27 cellular contexts compared by ENCODE assay signal in genomic region chr6:105304366-105304765, GRCh38.
"Had no signal": no experiment of that assay in that cellular context is flagged by ENCODE, and none has a peak within 500 bp of the region (broad histone marks: within the 10 kb centered on the region; RNA-seq: fewer than 3 reads in every experiment).

No MANE protein-coding gene starts in this region.

- H2AFZ ChIP-seq: neural progenitor cell, parathyroid adenoma had no signal

- H3K4me2 ChIP-seq: neural progenitor cell had no signal

- H3K9me3 ChIP-seq: ovary, psoas muscle, right lobe of liver, sigmoid colon, stomach, thoracic aorta, thyroid gland, tibial nerve, upper lobe of left lung, vagina had no signal

- DNase-seq: occipital lobe; ovary; posterior cingulate gyrus; psoas muscle; right cardiac atrium; right lobe of liver; sigmoid colon; small intestine; stimulated activated CD4-positive, alpha-beta T cell treated with anti-CD3 and anti-CD28 coated beads, Interleukin-15, amount 100 ng/mL, for 24 hours; stimulated activated CD4-positive, alpha-beta T cell treated with anti-CD3 and anti-CD28 coated beads, Interleukin-2, amount 100 ng/mL, for 24 hours; stimulated activated CD4-positive, alpha-beta T cell treated with anti-CD3 and anti-CD28 coated beads, Interleukin-2, amount 100 ng/mL, for 48 hours; stimulated activated CD4-positive, alpha-beta T cell treated with anti-CD3 and anti-CD28 coated beads, Interleukin-4, amount 100 ng/mL, for 24 hours; stimulated activated naive B cell treated with anti-CD40 and anti-IgM and Interleukin-4, amounts not matched to agents 10 μg/mL and 1 μg/mL and 100 μg/mL, for 72 hours; stimulated activated naive CD4-positive, alpha-beta T cell treated with Interleukin-2 at 50 U/mL for 16 hours; stomach; thyroid gland; trophoblast cell; upper lobe of left lung had no signal

- H3K27me3 ChIP-seq: neural progenitor cell, ovary, right lobe of liver, sigmoid colon, stomach, thyroid gland, tibial nerve, upper lobe of left lung, vagina had no signal

- H3K9ac ChIP-seq: neural progenitor cell, parathyroid adenoma had no signal

- H3K27me3 Mint-ChIP-seq: progenitor cell of endocrine pancreas; stimulated activated naive B cell treated with anti-CD40 and anti-IgM and Interleukin-4, amounts not matched to agents 10 μg/mL and 1 μg/mL and 100 μg/mL, for 72 hours; stimulated activated naive CD8-positive, alpha-beta T cell treated with anti-CD3 and anti-CD28 coated beads, Interleukin-15, Interleukin-2, amounts not matched to agents 100 ng/mL and 50 ng/mL, for 24 hours had no signal

- H3K27ac Mint-ChIP-seq: nephron; neural progenitor cell; progenitor cell of endocrine pancreas; stimulated activated naive B cell treated with anti-CD40 and anti-IgM and Interleukin-4, amounts not matched to agents 10 μg/mL and 1 μg/mL and 100 μg/mL, for 72 hours; stimulated activated naive CD8-positive, alpha-beta T cell treated with anti-CD3 and anti-CD28 coated beads, Interleukin-15, Interleukin-2, amounts not matched to agents 100 ng/mL and 50 ng/mL, for 24 hours had no signal

- H3K9me3 Mint-ChIP-seq: nephron; neural progenitor cell; stimulated activated effector memory CD8-positive, alpha-beta T cell treated with anti-CD3 and anti-CD28 coated beads, Interleukin-12 subunit alpha, Interleukin-12 subunit beta, amount 100 ng/mL, for 72 hours; stimulated activated naive B cell treated with anti-CD40 and anti-IgM and Interleukin-4, amounts not matched to agents 10 μg/mL and 1 μg/mL and 100 μg/mL, for 72 hours; stimulated activated naive CD8-positive, alpha-beta T cell treated with anti-CD3 and anti-CD28 coated beads, Interleukin-15, Interleukin-2, amounts not matched to agents 100 ng/mL and 50 ng/mL, for 24 hours had no signal

- H3K27ac ChIP-seq: neural progenitor cell, ovary, parathyroid adenoma, psoas muscle, right lobe of liver, sigmoid colon, stomach, thoracic aorta, thyroid gland, tibial nerve, upper lobe of left lung, vagina had no signal

- H3K4me1 Mint-ChIP-seq: stimulated activated effector memory CD8-positive, alpha-beta T cell treated with anti-CD3 and anti-CD28 coated beads, Interleukin-12 subunit alpha, Interleukin-12 subunit beta, amount 100 ng/mL, for 72 hours; stimulated activated naive B cell treated with anti-CD40 and anti-IgM and Interleukin-4, amounts not matched to agents 10 μg/mL and 1 μg/mL and 100 μg/mL, for 72 hours had no signal

- ATAC-seq: psoas muscle; right cardiac atrium; right lobe of liver; stimulated activated effector memory CD8-positive, alpha-beta T cell treated with anti-CD3 and anti-CD28 coated beads, Interleukin-12 subunit alpha, Interleukin-12 subunit beta, amount 100 ng/mL, for 72 hours; stimulated activated naive B cell treated with anti-CD40 and anti-IgM and Interleukin-4, amounts not matched to agents 10 μg/mL and 1 μg/mL and 100 μg/mL, for 72 hours had no signal

- H3K4me3 ChIP-seq: neural progenitor cell, ovary, psoas muscle, right lobe of liver, sigmoid colon, stomach, thoracic aorta, thyroid gland, tibial nerve, upper lobe of left lung, vagina had no signal

- H3K36me3 ChIP-seq: neural progenitor cell, ovary, sigmoid colon, thyroid gland, vagina had no signal

- H3K79me2 ChIP-seq: parathyroid adenoma had no signal

- H3K4me1 ChIP-seq: parathyroid adenoma, right lobe of liver, thyroid gland, tibial nerve, upper lobe of left lung, vagina had no signal

- H3K4me3 Mint-ChIP-seq: nephron; neural progenitor cell; stimulated activated effector memory CD8-positive, alpha-beta T cell treated with anti-CD3 and anti-CD28 coated beads, Interleukin-12 subunit alpha, Interleukin-12 subunit beta, amount 100 ng/mL, for 72 hours; stimulated activated naive B cell treated with anti-CD40 and anti-IgM and Interleukin-4, amounts not matched to agents 10 μg/mL and 1 μg/mL and 100 μg/mL, for 72 hours; stimulated activated naive CD8-positive, alpha-beta T cell treated with anti-CD3 and anti-CD28 coated beads, Interleukin-15, Interleukin-2, amounts not matched to agents 100 ng/mL and 50 ng/mL, for 24 hours had no signal
